ENCODE assay signal across 1 cellular context in the genomic region with DNA sequence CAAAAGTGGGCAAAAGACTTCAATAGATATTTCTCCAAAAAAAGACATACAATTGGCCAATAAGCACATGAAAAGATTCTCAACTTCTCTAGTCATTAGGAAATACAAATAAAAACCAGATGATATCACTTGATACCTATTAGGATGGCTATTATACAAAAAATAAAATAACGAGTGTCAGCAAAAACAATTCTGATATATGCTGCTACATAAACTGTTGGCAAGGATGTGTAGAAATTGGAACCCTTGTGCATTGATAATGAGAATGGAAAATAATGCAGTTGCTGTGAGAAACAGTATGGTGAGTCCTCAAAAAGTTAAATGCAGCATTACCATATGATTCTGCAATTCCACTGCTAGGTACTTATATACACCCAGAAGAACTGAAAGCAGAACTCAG.
TF ChIP-seq lines count a peak whose summit lies in the region.

No MANE protein-coding gene starts in this region.

TF ChIP-seq in HepG2, 621 proteins besides CTCF, POLR2A, EP300 and RAD21 (continued from another document):
- TF ChIP-seq, protein P1, sequence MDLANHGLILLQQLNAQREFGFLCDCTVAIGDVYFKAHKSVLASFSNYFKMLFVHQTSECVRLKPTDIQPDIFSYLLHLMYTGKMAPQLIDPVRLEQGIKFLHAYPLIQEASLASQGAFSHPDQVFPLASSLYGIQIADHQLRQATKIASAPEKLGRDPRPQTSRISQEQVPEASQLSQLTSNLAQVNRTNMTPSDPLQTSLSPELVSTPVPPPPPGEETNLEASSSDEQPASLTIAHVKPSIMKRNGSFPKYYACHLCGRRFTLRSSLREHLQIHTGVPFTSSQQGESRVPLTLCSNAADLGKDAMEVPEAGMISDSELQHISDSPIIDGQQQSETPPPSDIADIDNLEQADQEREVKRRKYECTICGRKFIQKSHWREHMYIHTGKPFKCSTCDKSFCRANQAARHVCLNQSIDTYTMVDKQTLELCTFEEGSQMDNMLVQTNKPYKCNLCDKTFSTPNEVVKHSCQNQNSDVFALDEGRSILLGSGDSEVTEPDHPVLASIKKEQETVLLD (CRISPR knock-in tag; IDR thresholded peaks at IDR 0.05; ENCODE audit: low read depth), result no peak
- TF ChIP-seq AGO2 (optimal IDR thresholded peaks at IDR 0.05; ENCODE audit: low read depth, low read length) (no peak), DMAP1 (CRISPR knock-in tag; IDR thresholded peaks at IDR 0.05) (no peak), HNF4G (IDR thresholded peaks at IDR 0.05; ENCODE audit: borderline replicate concordance, low read depth, low read length) (no peak), HNF4G (CRISPR knock-in tag; IDR thresholded peaks at IDR 0.05; ENCODE audit: borderline replicate concordance, low read depth) (no peak), SRSF1 (optimal IDR thresholded peaks at IDR 0.05; ENCODE audit: low read depth, low read length) (no peak)
TF ChIP-seq in HepG2: peak in this region for 2.
